In genomic region chr14:69879175-69880047, GRCh38 we compare ENCODE assay signal across 1 cellular context.
TF ChIP-seq lines count a peak whose summit lies in the region.

Gene SMOC1 (plus strand): TSS chr14:69879416. CDS start chr14:69879679, 263 bp downstream.

TF ChIP-seq in HepG2, 621 proteins besides CTCF, POLR2A, EP300 and RAD21 (continued from another document and continues in another):
- TF ChIP-seq ZNF740 (CRISPR knock-in tag; IDR thresholded peaks at IDR 0.05) (no peak), ZNF484 (CRISPR knock-in tag; IDR thresholded peaks at IDR 0.05; ENCODE audit: borderline replicate concordance, low read depth) (no peak), ZFP90 (CRISPR knock-in tag; IDR thresholded peaks at IDR 0.05; ENCODE audit: borderline replicate concordance) (peak; percentile 12; the same call in 1 of the 2 replicates), STAG1 (CRISPR knock-in tag; IDR thresholded peaks at IDR 0.05) (peak; percentile 14; the same call in 1 of the 2 replicates), ZNF33A (CRISPR knock-in tag; IDR thresholded peaks at IDR 0.05; ENCODE audit: borderline replicate concordance) (peak; percentile 39; the same call in 1 of the 2 replicates), ZNF550 (CRISPR knock-in tag; IDR thresholded peaks at IDR 0.05; ENCODE audit: borderline replicate concordance) (no peak), ATAD3A (CRISPR knock-in tag; IDR thresholded peaks at IDR 0.05) (no peak), DNMT1 (CRISPR knock-in tag; IDR thresholded peaks at IDR 0.05) (no peak), SATB2 (CRISPR knock-in tag; IDR thresholded peaks at IDR 0.05) (no peak), FOXC1 (CRISPR knock-in tag; IDR thresholded peaks at IDR 0.05; ENCODE audit: borderline replicate concordance) (peak; percentile 74), ZSCAN5A (CRISPR knock-in tag; IDR thresholded peaks at IDR 0.05; ENCODE audit: borderline replicate concordance) (no peak), MAX (IDR thresholded peaks at IDR 0.05) (peak; percentile 80), ZFP41 (CRISPR knock-in tag; IDR thresholded peaks at IDR 0.05; ENCODE audit: borderline replicate concordance) (no peak), FOXO1 (CRISPR knock-in tag; IDR thresholded peaks at IDR 0.05) (no peak), POLR2AphosphoS5 (IDR thresholded peaks at IDR 0.05; ENCODE audit: low read depth, low read length) (peak; percentile 89), RNF219 (CRISPR knock-in tag; IDR thresholded peaks at IDR 0.05) (no peak), NFYB (CRISPR knock-in tag; IDR thresholded peaks at IDR 0.05) (peak; percentile 95), KDM3A (CRISPR knock-in tag; IDR thresholded peaks at IDR 0.05; ENCODE audit: low read depth) (no peak), FOSL2 (CRISPR knock-in tag; IDR thresholded peaks at IDR 0.05) (no peak), ZNF136 (CRISPR knock-in tag; IDR thresholded peaks at IDR 0.05; ENCODE audit: low read depth) (no peak), KLF16 (CRISPR knock-in tag; IDR thresholded peaks at IDR 0.05) (peak in 1 of 2 experiments; percentile 81; a peak in 2 of 4 replicates), ZNF788 (CRISPR knock-in tag; IDR thresholded peaks at IDR 0.05; ENCODE audit: borderline replicate concordance) (no peak; the same call in 1 of the 2 replicates), ARID4A (CRISPR knock-in tag; IDR thresholded peaks at IDR 0.05; ENCODE audit: borderline replicate concordance) (peak; percentile 77), STAT5B (CRISPR knock-in tag; IDR thresholded peaks at IDR 0.05) (no peak), ATF7-NPFF (CRISPR knock-in tag; IDR thresholded peaks at IDR 0.05; ENCODE audit: low read depth) (peak; percentile 94), ZNF512 (CRISPR knock-in tag; IDR thresholded peaks at IDR 0.05) (no peak), ATRX (CRISPR knock-in tag; IDR thresholded peaks at IDR 0.05; ENCODE audit: borderline replicate concordance) (no peak), PRMT3 (CRISPR knock-in tag; IDR thresholded peaks at IDR 0.05; ENCODE audit: borderline replicate concordance, low read depth) (no peak), TRAFD1 (CRISPR knock-in tag; IDR thresholded peaks at IDR 0.05; ENCODE audit: borderline replicate concordance) (no peak), ETV6 (CRISPR knock-in tag; conservative IDR thresholded peaks at IDR 0.05) (no peak), AKAP8 (CRISPR knock-in tag; IDR thresholded peaks at IDR 0.05) (no peak), ZNF747 (CRISPR knock-in tag; IDR thresholded peaks at IDR 0.05; ENCODE audit: borderline replicate concordance) (0 out of 2 replicates have a peak, but pooled peaks have one; percentile 24), ZNF790 (CRISPR knock-in tag; IDR thresholded peaks at IDR 0.05; ENCODE audit: borderline replicate concordance) (peak; percentile 54; the same call in 1 of the 2 replicates), ZBTB49 (CRISPR knock-in tag; IDR thresholded peaks at IDR 0.05; ENCODE audit: borderline replicate concordance) (no peak), ZNF619 (CRISPR knock-in tag; IDR thresholded peaks at IDR 0.05) (no peak), MED8 (CRISPR knock-in tag; IDR thresholded peaks at IDR 0.05; ENCODE audit: insufficient replicate concordance) (no peak), REPIN1 (CRISPR knock-in tag; IDR thresholded peaks at IDR 0.05; ENCODE audit: borderline replicate concordance, low read depth) (peak; percentile 4; the same call in 1 of the 2 replicates), ZNF616 (CRISPR knock-in tag; IDR thresholded peaks at IDR 0.05; ENCODE audit: low read depth) (peak; percentile 67; the same call in 1 of the 2 replicates), SALL1 (CRISPR knock-in tag; IDR thresholded peaks at IDR 0.05) (peak; percentile 58; the same call in 1 of the 2 replicates), SIN3B (IDR thresholded peaks at IDR 0.05; ENCODE audit: low read length) (0 out of 2 replicates have a peak, but pooled peaks have one; percentile 19), ZNF761 (CRISPR knock-in tag; conservative IDR thresholded peaks at IDR 0.05) (peak; percentile 81; the same call in 1 of the 2 replicates), CENPT (CRISPR knock-in tag; IDR thresholded peaks at IDR 0.05; ENCODE audit: low read depth) (0 out of 2 replicates have a peak, but pooled peaks have one; percentile 7), ZKSCAN1 (IDR thresholded peaks at IDR 0.05; ENCODE audit: low read length) (no peak), MED1 (CRISPR knock-in tag; IDR thresholded peaks at IDR 0.05) (peak; percentile 37; the same call in 1 of the 2 replicates), TCF12 (IDR thresholded peaks at IDR 0.05) (no peak), TCF12 (CRISPR knock-in tag; IDR thresholded peaks at IDR 0.05) (no peak), EEA1 (CRISPR knock-in tag; IDR thresholded peaks at IDR 0.05; ENCODE audit: borderline replicate concordance) (no peak), ZNF337 (CRISPR knock-in tag; IDR thresholded peaks at IDR 0.05; ENCODE audit: borderline replicate concordance, low read depth) (0 out of 2 replicates have a peak, but pooled peaks have one; percentile 70), SOX6 (IDR thresholded peaks at IDR 0.05) (no peak), SOX6 (CRISPR knock-in tag; IDR thresholded peaks at IDR 0.05) (no peak), KMT2A (CRISPR knock-in tag; IDR thresholded peaks at IDR 0.05) (no peak; the same call in 1 of the 2 replicates), ZNF598 (CRISPR knock-in tag; IDR thresholded peaks at IDR 0.05; ENCODE audit: borderline replicate concordance) (no peak), JUND (CRISPR knock-in tag; IDR thresholded peaks at IDR 0.05) (no peak), ZEB1 (IDR thresholded peaks at IDR 0.05; ENCODE audit: insufficient replicate concordance, low read depth) (no peak), ZFYVE20 (CRISPR knock-in tag; IDR thresholded peaks at IDR 0.05; ENCODE audit: borderline replicate concordance, low read depth) (0 out of 2 replicates have a peak, but pooled peaks have one; percentile 80), ZNF30 (CRISPR knock-in tag; IDR thresholded peaks at IDR 0.05) (no peak), ZSCAN20 (CRISPR knock-in tag; IDR thresholded peaks at IDR 0.05; ENCODE audit: borderline replicate concordance) (no peak), ZNF773 (CRISPR knock-in tag; IDR thresholded peaks at IDR 0.05; ENCODE audit: borderline replicate concordance) (no peak; the same call in 1 of the 2 replicates), PHF8 (CRISPR knock-in tag; IDR thresholded peaks at IDR 0.05) (peak; percentile 74), SMAD3 (CRISPR knock-in tag; IDR thresholded peaks at IDR 0.05) (0 out of 2 replicates have a peak, but pooled peaks have one; percentile 35), RARA (CRISPR knock-in tag; IDR thresholded peaks at IDR 0.05) (peak; percentile 16; the same call in 1 of the 2 replicates), SRSF1 (optimal IDR thresholded peaks at IDR 0.05; ENCODE audit: low read depth, low read length) (no peak), SRSF9 (IDR thresholded peaks at IDR 0.05; ENCODE audit: borderline replicate concordance, insufficient read depth, low read depth, low read length, poor library complexity, severe bottlenecking) (no peak)
